Comparison of ENCODE assay signal across 19 cellular contexts in genomic region chr11:70671611-70672010, GRCh38.
"Had no signal": no experiment of that assay in that cellular context is flagged by ENCODE, and none has a peak within 500 bp of the region (broad histone marks: within the 10 kb centered on the region; RNA-seq: fewer than 3 reads in every experiment).

No MANE protein-coding gene starts in this region.

- DNase-seq: activated B cell treated with CpG ODN at 0.5 μM for 24 hours; activated CD4-positive, alpha-beta memory T cell treated with anti-CD3 and anti-CD28 coated beads for 36 hours; activated CD4-positive, alpha-beta T cell treated with anti-CD3 and anti-CD28 coated beads, Interleukin-2, amount 10 ng/mL, durations not matched to agents 7 days and 5 days; activated CD8-positive, alpha-beta memory T cell treated with anti-CD3 and anti-CD28 coated beads for 24 hours; activated gamma-delta T cell; activated naive CD4-positive, alpha-beta T cell treated with anti-CD3 and anti-CD28 coated beads for 36 hours; activated T-cell treated with anti-CD3 and anti-CD28 coated beads, Interleukin-2, amount 50 U/mL, for 48 hours; amygdala; colonic mucosa; NCI-H1092; NCI-H1694; NCI-H2029 treated with DMSO at 0.1 percent for 48 hours; NCI-H345; NCI-H510A; NCI-H526 treated with DMSO at 0.1 percent for 48 hours; PC-3; SHP77 treated with DMSO at 0.1 percent for 48 hours had no signal

- H3K27me3 ChIP-seq: colonic mucosa had no signal

- H3K4me3 ChIP-seq: colonic mucosa had no signal

- H3K36me3 ChIP-seq: colonic mucosa had no signal

- H3K9me3 ChIP-seq: colonic mucosa had no signal

- FAIRE-seq: astrocyte, RCC 7860 had no signal

- H3K27ac ChIP-seq: colonic mucosa had no signal

- H3K4me1 ChIP-seq: colonic mucosa had no signal
